Comparison of ENCODE assay signal across 8 cellular contexts in the genomic region with DNA sequence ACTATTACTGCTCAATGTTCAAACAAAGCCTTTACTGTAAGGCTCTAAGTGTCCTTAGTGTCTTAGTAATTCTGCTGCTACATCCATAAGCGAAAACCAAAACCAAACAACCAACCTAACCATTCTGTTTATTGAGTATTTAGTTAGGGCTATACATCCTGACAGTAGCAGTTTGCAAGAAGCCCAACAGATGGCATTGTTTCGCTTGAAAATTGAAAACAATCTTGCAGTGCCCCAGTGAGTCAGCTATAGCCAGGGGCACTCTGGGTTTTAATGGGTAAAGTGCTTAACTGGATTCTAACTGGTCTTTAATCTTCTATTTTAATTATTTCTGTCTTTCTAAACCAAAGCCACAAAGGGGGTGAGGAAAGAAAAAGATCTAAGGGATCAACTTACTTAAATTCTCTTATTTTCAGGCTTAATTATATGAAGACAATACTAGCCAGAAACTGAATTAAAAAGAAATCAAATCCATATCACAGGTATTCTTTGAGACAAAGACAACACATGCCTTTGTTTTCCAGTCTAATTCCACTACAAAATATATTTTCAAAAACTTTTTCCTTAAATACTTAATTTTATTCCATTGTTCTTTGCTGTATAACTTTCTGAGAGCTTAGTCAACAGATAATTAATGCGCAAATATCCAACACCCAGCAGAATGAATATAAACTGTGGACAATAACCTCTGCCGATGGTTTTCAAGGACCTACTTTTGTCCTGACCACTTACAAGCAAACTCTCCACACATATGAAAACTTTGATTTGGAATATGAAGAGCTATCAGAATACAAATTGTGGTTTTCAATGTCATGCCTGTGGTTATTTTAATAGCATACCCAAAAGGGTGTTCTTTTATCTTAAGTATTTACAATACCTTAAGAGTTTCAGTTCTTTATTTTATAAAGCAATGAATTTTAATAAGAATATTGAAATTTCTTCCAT. TPM values are rescaled to one million over a fixed set of nuclear protein-coding genes. Genes with fewer than 3 reads are reported as not detected.
DNase-seq lines count a peak whose midpoint lies in the region; ATAC-seq, FAIRE-seq and TF ChIP-seq lines count a peak whose summit lies in the region.

No MANE protein-coding gene starts in this region.

- no peaks in the 10 kb centered on the region for H3K9me3 ChIP-seq in colonic mucosa
- no peaks in the 10 kb centered on the region for H3K9me3 ChIP-seq in HepG2 (ENCODE audit: low read length)

- BruUV-seq in HepG2 (replicated peaks; lab: Mats Ljungman, UMichigan), result no TSS peak

- FAIRE-seq in HepG2 (lab: Jason Lieb, UNC), result peak; percentile 90

- POLR2A ChIA-PET in HepG2 (lab: Yijun Ruan, JAX), result no interaction called here

- CTCF ChIA-PET in HepG2 (lab: Yijun Ruan, JAX; ENCODE audit: low intra/inter-chr PET ratio, low total read pairs), result interaction anchor here (1.4 kb wide), 1 partner anchor 90 kb away, joined by 8 read pairs; no protein-coding TSS in a partner anchor

- in situ Hi-C loops in HepG2 (cut with HindIII; ENCODE audit: extremely low pct_ligation_motif_present, low pct_unique_long_range_greater_than_20kb), result no loop called here

- TF ChIP-seq CTCF in colonic mucosa (IDR thresholded peaks at IDR 0.05) (peak; percentile 77), HepG2 (CRISPR knock-in tag; IDR thresholded peaks at IDR 0.05) (peak; percentile 73)

- intact Hi-C loops in colonic mucosa (cut with DNase I), result loop anchor here (10.0 kb wide), 2 partner anchors 151 to 291 kb away; no protein-coding TSS in a partner anchor
- intact Hi-C loops in HepG2 (cut with micrococcal nuclease; ENCODE audit: unreplicated experiment), result loop anchor here (2.0 to 10.0 kb wide), 4 partner anchors 91 to 391 kb away; a partner anchor contains a TSS

- ATAC-seq in HG03159 (IDR thresholded peaks at IDR 0.05; ENCODE audit: unreplicated experiment) (peak; percentile 57), HepG2 (peak; percentile 93), HG03432 (IDR thresholded peaks at IDR 0.05; ENCODE audit: unreplicated experiment) (no peak)
- ATAC-seq in activated CD4-positive, CD25-positive, alpha-beta regulatory T cell treated with anti-CD3 and anti-CD28 coated beads, Interleukin-2, amount 50 U/mL, for 24 hours, result peak; percentile 96 to 98

- peaks cover 91% of the 10 kb centered on the region for H3K79me2 ChIP-seq in HepG2 (ENCODE audit: insufficient read depth, low read length)

- no peak overlapping the region for H2AFZ ChIP-seq in HepG2 (ENCODE audit: low read length)

- H3K27ac ChIP-seq in colonic mucosa (no peak overlapping the region), HepG2 (ENCODE audit: extremely low read length, insufficient read depth, low read length) (peak overlapping the region; percentile 11)

- TF ChIP-seq EP300 in HepG2 (IDR thresholded peaks at IDR 0.05; ENCODE audit: low read depth in 2 of 2, low read length in 2 of 2) (no peak), HepG2 (CRISPR knock-in tag; IDR thresholded peaks at IDR 0.05; ENCODE audit: borderline replicate concordance) (no peak)

- H3K4me3 ChIP-seq in colonic mucosa, result no peak overlapping the region
- H3K4me3 ChIP-seq in HepG2 (replicated peaks in 1 of 3; ENCODE audit: insufficient read depth in 1 of 3, low read depth in 2 of 3, low read length in 3 of 3), result no peak overlapping the region

- H3K27me3 ChIP-seq in colonic mucosa, result no peaks in the 10 kb centered on the region
- no peaks in the 10 kb centered on the region for H3K27me3 ChIP-seq in HepG2 (ENCODE audit: control insufficient read depth in 1 of 2, insufficient read depth in 2 of 2, low read length in 2 of 2)

- H4K20me1 ChIP-seq in HepG2 (ENCODE audit: insufficient read depth, low read length), result peaks cover 49% of the 10 kb centered on the region

- DNase-seq in ELF-1 (ENCODE audit: low read depth, low spot score) (peak; percentile 72), NCI-H446 treated with DMSO at 0.1 percent for 48 hours (lab: John Stamatoyannopoulos, UW) (peak; percentile 58), colonic mucosa (peak; percentile 79), HepG2 (ENCODE audit: low spot score) (peak; percentile 69)
- peak; percentile 44 for DNase-seq in stimulated activated CD8-positive, alpha-beta memory T cell treated with anti-CD3 and anti-CD28 coated beads, Interleukin-12 subunit alpha, Interleukin-12 subunit beta, amount 100 ng/mL, for 1 hour (ENCODE audit: low read depth)

- no peak overlapping the region for H3K4me2 ChIP-seq in HepG2 (ENCODE audit: low read depth, low read length)

- H3K36me3 ChIP-seq in colonic mucosa, result no peaks in the 10 kb centered on the region
- peaks cover 1 to 26% of the 10 kb centered on the region in 2 experiments; a peak in 4 of 5 replicates for H3K36me3 ChIP-seq in HepG2 (replicated peaks in 1 of 2; ENCODE audit: control insufficient read depth in 1 of 2, insufficient read depth in 2 of 2, low read length in 2 of 2)

- H3K9ac ChIP-seq in colonic mucosa (ENCODE audit: low read depth in 2 of 2, low read length in 2 of 2), result no peak overlapping the region
- H3K9ac ChIP-seq in HepG2 (ENCODE audit: insufficient read depth, low read depth, low read length), result no peak overlapping the region

- peak; percentile 60; the same call in 1 of the 2 replicates for TF ChIP-seq RAD21 in HepG2 (CRISPR knock-in tag; IDR thresholded peaks at IDR 0.05)

- 43% methylated on average over 4 of the region's 4 CpGs for WGBS in HepG2 (ENCODE audit: low lambda C conversion rate)

- no peaks in the 10 kb centered on the region for H3K4me1 ChIP-seq in colonic mucosa
- H3K4me1 ChIP-seq in HepG2 (ENCODE audit: insufficient read depth, low read length), result no peaks in the 10 kb centered on the region

- TF ChIP-seq POLR2A in HepG2 (IDR thresholded peaks at IDR 0.05; ENCODE audit: insufficient read depth in 1 of 2, low read depth in 2 of 2, low read length in 2 of 2), result no peak

TF ChIP-seq in HepG2, 621 proteins besides CTCF, POLR2A, EP300 and RAD21 (continues in another document):
- peak; percentile 57 for TF ChIP-seq SMC3 (IDR thresholded peaks at IDR 0.05; ENCODE audit: low read length)

RNA-seq across cellular contexts. Expression of a gene that starts 15.2 kb away (rescaled TPM):
- total RNA-seq in colonic mucosa, result 10 to 100 TPM; 49.6 to 50.0 TPM
- total RNA-seq in HepG2 (2016; rRNA removed; fragmentation: Illumina TruSeq; extraction: Trizol), result 15.3 and 17.1 TPM in 2 replicates
- 3.4 and 3.9 TPM in 2 replicates for total RNA-seq in HepG2 (2016; cell fraction: cytosol; rRNA removed; fragmentation: Illumina TruSeq; extraction: Trizol; ENCODE audit: low read depth)
- total RNA-seq in HepG2 (2016; cell fraction: insoluble cytoplasmic fraction; rRNA removed; fragmentation: Illumina TruSeq; extraction: Trizol), result 14.3 and 16.4 TPM in 2 replicates
- 7.3 and 9.4 TPM in 2 replicates for total RNA-seq in HepG2 (2016; cell fraction: membrane; rRNA removed; fragmentation: Illumina TruSeq; extraction: Trizol)
- 26.6 and 27.0 TPM in 2 replicates for total RNA-seq in HepG2 (2016; cell fraction: nucleus; rRNA removed; fragmentation: Illumina TruSeq; extraction: Trizol)
- 45.6 and 46.9 TPM in 2 replicates for polyA plus RNA-seq in HepG2 (2011; rRNA removed)
- polyA plus RNA-seq in HepG2 (2011; cell fraction: cytosol; rRNA removed), result 14.1 and 15.0 TPM in 2 replicates
- polyA plus RNA-seq in HepG2 (2011; cell fraction: nucleus; rRNA removed), result 85.3 and 95.0 TPM in 2 replicates
- polyA plus RNA-seq in HepG2 (2012), result 22.9 and 30.0 TPM in 2 replicates
- 0.70 and 1.2 TPM in 2 replicates for polyA plus RNA-seq in HepG2 (2016; cell fraction: cytosol; fragmentation: Illumina TruSeq; extraction: Trizol; ENCODE audit: low read depth)
- 18.4 and 20.8 TPM in 2 replicates for polyA plus RNA-seq in HepG2 (2016; cell fraction: insoluble cytoplasmic fraction; fragmentation: Illumina TruSeq; extraction: Trizol; ENCODE audit: low read depth)
- 2.7 and 2.9 TPM in 2 replicates for polyA plus RNA-seq in HepG2 (2016; cell fraction: membrane; fragmentation: Illumina TruSeq; extraction: Trizol; ENCODE audit: low read depth)
- polyA plus RNA-seq in HepG2 (2016; cell fraction: nucleus; fragmentation: Illumina TruSeq; extraction: Trizol; ENCODE audit: insufficient read depth, low read depth), result 55.5 and 69.5 TPM in 2 replicates
- polyA minus RNA-seq in HepG2 (2011; rRNA and poly(A)+ RNA removed; ENCODE audit: low replicate concordance), result 103 and 173 TPM in 2 replicates
- polyA minus RNA-seq in HepG2 (2011; cell fraction: cytosol; rRNA and poly(A)+ RNA removed), result 25.2 and 28.6 TPM in 2 replicates
- polyA minus RNA-seq in HepG2 (2011; cell fraction: nucleus; rRNA and poly(A)+ RNA removed), result 80.1 and 101 TPM in 2 replicates

RNA-seq across cellular contexts. Expression of a gene that starts 44.7 kb away (rescaled TPM):
- total RNA-seq in colonic mucosa (100 to 1,000 TPM; 179 to 273 TPM), HepG2 (2016; rRNA removed; fragmentation: Illumina TruSeq; extraction: Trizol) (336 and 414 TPM in 2 replicates)
- 180 and 186 TPM in 2 replicates for total RNA-seq in HepG2 (2016; cell fraction: cytosol; rRNA removed; fragmentation: Illumina TruSeq; extraction: Trizol; ENCODE audit: low read depth)
- total RNA-seq in HepG2 (2016; cell fraction: insoluble cytoplasmic fraction; rRNA removed; fragmentation: Illumina TruSeq; extraction: Trizol), result 337 and 459 TPM in 2 replicates
- 216 and 229 TPM in 2 replicates for total RNA-seq in HepG2 (2016; cell fraction: membrane; rRNA removed; fragmentation: Illumina TruSeq; extraction: Trizol)
- total RNA-seq in HepG2 (2016; cell fraction: nucleus; rRNA removed; fragmentation: Illumina TruSeq; extraction: Trizol), result 150 and 151 TPM in 2 replicates
- polyA plus RNA-seq in HepG2 (2011; rRNA removed), result 364 and 383 TPM in 2 replicates
- 449 and 490 TPM in 2 replicates for polyA plus RNA-seq in HepG2 (2011; cell fraction: cytosol; rRNA removed)
- polyA plus RNA-seq in HepG2 (2011; cell fraction: nucleus; rRNA removed), result 275 and 307 TPM in 2 replicates
- 200 and 247 TPM in 2 replicates for polyA plus RNA-seq in HepG2 (2012)
- 167 and 178 TPM in 2 replicates for polyA plus RNA-seq in HepG2 (2016; cell fraction: cytosol; fragmentation: Illumina TruSeq; extraction: Trizol; ENCODE audit: low read depth)
- 392 and 404 TPM in 2 replicates for polyA plus RNA-seq in HepG2 (2016; cell fraction: insoluble cytoplasmic fraction; fragmentation: Illumina TruSeq; extraction: Trizol; ENCODE audit: low read depth)
- 186 and 200 TPM in 2 replicates for polyA plus RNA-seq in HepG2 (2016; cell fraction: membrane; fragmentation: Illumina TruSeq; extraction: Trizol; ENCODE audit: low read depth)
- polyA plus RNA-seq in HepG2 (2016; cell fraction: nucleus; fragmentation: Illumina TruSeq; extraction: Trizol; ENCODE audit: insufficient read depth, low read depth), result 265 and 270 TPM in 2 replicates
- 277 and 543 TPM in 2 replicates for polyA minus RNA-seq in HepG2 (2011; rRNA and poly(A)+ RNA removed; ENCODE audit: low replicate concordance)
- polyA minus RNA-seq in HepG2 (2011; cell fraction: cytosol; rRNA and poly(A)+ RNA removed), result 101 and 117 TPM in 2 replicates
- polyA minus RNA-seq in HepG2 (2011; cell fraction: nucleus; rRNA and poly(A)+ RNA removed), result 64.9 and 71.7 TPM in 2 replicates
